In genomic region chr15:71120428-71120944, GRCh38 we compare ENCODE assay signal across 23 cellular contexts. TPM values are rescaled to one million over a fixed set of nuclear protein-coding genes. Genes with fewer than 3 reads are reported as not detected.
"Had no signal": no experiment of that assay in that cellular context is flagged by ENCODE, and none has a peak within 500 bp of the region (broad histone marks: within the 10 kb centered on the region; RNA-seq: fewer than 3 reads in every experiment).

No MANE protein-coding gene starts in this region.

- H3K4me3 ChIP-seq: breast epithelium, colonic mucosa, sigmoid colon, smooth muscle cell, uterus had no signal

- H3K9me3 ChIP-seq: breast epithelium, colonic mucosa, sigmoid colon, uterus had no signal

- H3K36me3 ChIP-seq: breast epithelium, colonic mucosa, sigmoid colon, uterus had no signal

- H3K4me3 Mint-ChIP-seq: activated CD4-positive, alpha-beta memory T cell treated with anti-CD3 and anti-CD28 coated beads for 36 hours; activated naive CD4-positive, alpha-beta T cell treated with anti-CD3 and anti-CD28 coated beads for 36 hours; activated naive CD8-positive, alpha-beta T cell treated with anti-CD3 and anti-CD28 coated beads, Interleukin-2, amount 10 ng/mL, durations not matched to agents 7 days and 5 days; immature natural killer cell; neural crest cell; stimulated activated naive B cell treated with anti-CD40 and anti-IgM and Interleukin-4, amounts not matched to agents 10 μg/mL and 1 μg/mL and 100 μg/mL, for 72 hours had no signal

- H3K4me1 ChIP-seq: breast epithelium had no signal

- DNase-seq: activated CD4-positive, alpha-beta memory T cell treated with anti-CD3 and anti-CD28 coated beads for 36 hours; activated CD4-positive, alpha-beta T cell treated with anti-CD3 and anti-CD28 coated beads for 4 hours; activated CD4-positive, CD25-positive, alpha-beta regulatory T cell; activated effector memory CD4-positive, alpha-beta T cell treated with Interleukin-2 at 50 U/mL for 16 hours; activated naive CD4-positive, alpha-beta T cell treated with anti-CD3 and anti-CD28 coated beads for 36 hours; activated naive CD8-positive, alpha-beta T cell treated with anti-CD3 and anti-CD28 coated beads, Interleukin-2, amount 10 ng/mL, durations not matched to agents 7 days and 5 days; activated T-cell treated with anti-CD3 and anti-CD28 coated beads, Interleukin-2, amount 50 U/mL, for 48 hours; amniotic stem cell; colonic mucosa; immature natural killer cell; kidney glomerular epithelial cell; naive B cell; posterior cingulate gyrus; sigmoid colon; stimulated activated CD4-positive, alpha-beta T cell treated with anti-CD3 and anti-CD28 coated beads, Interleukin-15, amount 100 ng/mL, for 24 hours; stimulated activated CD8-positive, alpha-beta memory T cell treated with anti-CD3 and anti-CD28 coated beads, Interleukin-4, amount 100 ng/mL, for 48 hours; stimulated activated naive B cell treated with anti-CD40 and anti-IgM and Interleukin-4, amounts not matched to agents 10 μg/mL and 1 μg/mL and 100 μg/mL, for 72 hours; T-helper 1 cell; trophoblast cell; uterus had no signal

- ATAC-seq: stimulated activated naive B cell treated with anti-CD40 and anti-IgM and Interleukin-4, amounts not matched to agents 10 μg/mL and 1 μg/mL and 100 μg/mL, for 72 hours had no signal

- H3K36me3 Mint-ChIP-seq: activated CD4-positive, alpha-beta memory T cell treated with anti-CD3 and anti-CD28 coated beads for 36 hours; activated naive CD8-positive, alpha-beta T cell treated with anti-CD3 and anti-CD28 coated beads, Interleukin-2, amount 10 ng/mL, durations not matched to agents 7 days and 5 days; immature natural killer cell; naive B cell; stimulated activated naive B cell treated with anti-CD40 and anti-IgM and Interleukin-4, amounts not matched to agents 10 μg/mL and 1 μg/mL and 100 μg/mL, for 72 hours had no signal

- H3K27ac Mint-ChIP-seq: activated CD4-positive, alpha-beta memory T cell treated with anti-CD3 and anti-CD28 coated beads for 36 hours; activated naive CD4-positive, alpha-beta T cell treated with anti-CD3 and anti-CD28 coated beads for 36 hours; activated naive CD8-positive, alpha-beta T cell treated with anti-CD3 and anti-CD28 coated beads, Interleukin-2, amount 10 ng/mL, durations not matched to agents 7 days and 5 days; immature natural killer cell; naive B cell; stimulated activated naive B cell treated with anti-CD40 and anti-IgM and Interleukin-4, amounts not matched to agents 10 μg/mL and 1 μg/mL and 100 μg/mL, for 72 hours had no signal

- H3K27me3 ChIP-seq: breast epithelium, colonic mucosa, uterus had no signal

- H3K9me3 Mint-ChIP-seq: activated CD4-positive, alpha-beta memory T cell treated with anti-CD3 and anti-CD28 coated beads for 36 hours; activated naive CD4-positive, alpha-beta T cell treated with anti-CD3 and anti-CD28 coated beads for 36 hours; activated naive CD8-positive, alpha-beta T cell treated with anti-CD3 and anti-CD28 coated beads, Interleukin-2, amount 10 ng/mL, durations not matched to agents 7 days and 5 days; neural crest cell; stimulated activated naive B cell treated with anti-CD40 and anti-IgM and Interleukin-4, amounts not matched to agents 10 μg/mL and 1 μg/mL and 100 μg/mL, for 72 hours had no signal

- H3K27ac ChIP-seq: breast epithelium, colonic mucosa, sigmoid colon, uterus had no signal

RNA-seq across cellular contexts. Expression of gene THSD4, which starts 5.2 kb away (rescaled TPM):
- total RNA-seq: activated CD4-positive, alpha-beta memory T cell treated with anti-CD3 and anti-CD28 coated beads for 36 hours; activated naive CD4-positive, alpha-beta T cell treated with anti-CD3 and anti-CD28 coated beads for 36 hours; activated naive CD8-positive, alpha-beta T cell treated with anti-CD3 and anti-CD28 coated beads, Interleukin-2, amount 10 ng/mL, durations not matched to agents 7 days and 5 days had no signal
